ENCODE assay signal across 8 cellular contexts in the genomic region with DNA sequence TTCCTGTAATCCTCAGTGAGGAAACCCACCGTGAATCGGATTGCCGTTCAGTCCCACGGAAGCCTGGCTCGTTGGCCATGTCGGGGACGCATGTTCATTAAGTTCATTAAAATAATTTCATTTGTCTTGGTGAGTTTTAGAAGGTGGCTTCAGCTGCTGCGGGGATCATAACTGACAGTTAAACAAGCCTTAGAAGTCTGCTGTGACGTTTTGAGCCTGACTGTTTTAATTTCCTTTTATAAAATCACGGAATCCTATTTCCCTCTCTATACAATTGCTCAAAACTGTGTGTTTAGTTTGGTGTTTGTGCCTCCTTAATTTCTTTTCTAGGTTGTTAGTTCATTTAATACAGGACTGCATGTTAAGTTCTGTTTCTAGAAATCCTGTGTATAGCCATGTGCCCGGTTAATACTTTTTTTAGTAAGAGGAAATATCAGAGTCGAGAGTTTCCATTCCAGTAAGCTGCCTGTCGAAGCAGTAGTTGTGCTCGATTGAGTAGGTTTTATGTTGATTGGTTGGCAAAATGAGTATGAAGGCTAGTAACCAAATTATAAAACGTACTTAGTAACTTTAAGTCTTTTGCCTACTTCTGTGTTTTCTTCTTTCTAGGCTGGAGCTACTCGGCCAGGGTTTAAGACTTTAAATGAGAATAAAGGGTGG. TPM values are rescaled to one million over a fixed set of nuclear protein-coding genes. Genes with fewer than 3 reads are reported as not detected.
DNase-seq lines count a peak whose midpoint lies in the region; ATAC-seq, FAIRE-seq and TF ChIP-seq lines count a peak whose summit lies in the region.

No MANE protein-coding gene starts in this region.

- WGBS in iPS DF 6.9 (ENCODE audit: insufficient coverage, insufficient read length): no CpG with 5 or more reads among the region's 16 CpGs

- peak overlapping the region; percentile 96 to 98 (median 98) for H3K9ac ChIP-seq in skeletal muscle tissue (ENCODE audit: low read depth in 1 of 3, low read length in 3 of 3)

- no peak for TF ChIP-seq POLR2A in GM12892 (IDR thresholded peaks at IDR 0.05; ENCODE audit: low read depth, low read length)

- H3K27me3 ChIP-seq in iPS DF 6.9 (ENCODE audit: control insufficient read depth, insufficient read depth, low read length) (no peaks in the 10 kb centered on the region), skeletal muscle tissue (ENCODE audit: control insufficient read depth in 3 of 3, insufficient read depth in 3 of 3, low read length in 3 of 3) (no peaks in the 10 kb centered on the region)

- no peaks in the 10 kb centered on the region; the same call in 1 of the 2 replicates for H3K4me1 ChIP-seq in iPS DF 6.9 (ENCODE audit: control insufficient read depth, insufficient read depth, low read length)
- H3K4me1 ChIP-seq in skeletal muscle tissue (ENCODE audit: control insufficient read depth in 3 of 3, insufficient read depth in 3 of 3, low read length in 3 of 3): peaks cover 7 to 13% (median 10%) of the 10 kb centered on the region in 3 donors

- DNase-seq in EL (peak; percentile 6), iPS DF 6.9 (ENCODE audit: low read depth, low spot score) (no peak), GF-D8 (lab: John Stamatoyannopoulos, UW) (no peak), GM12892 (ENCODE audit: insufficient read length) (no peak)
- no peak for DNase-seq in activated naive CD4-positive, alpha-beta T cell treated with anti-CD3 and anti-CD28 coated beads, Interleukin-2, amount 50 U/mL, for 72 hours (ENCODE audit: low spot score in 2 of 2)
- DNase-seq in stimulated activated CD4-positive, alpha-beta T cell treated with anti-CD3 and anti-CD28 coated beads, Interleukin-12 subunit alpha, Interleukin-12 subunit beta, amount 100 ng/mL, for 4 hours: no peak

- H3K9me3 ChIP-seq in iPS DF 6.9 (ENCODE audit: control insufficient read depth, insufficient read depth, low read length) (no peaks in the 10 kb centered on the region), skeletal muscle tissue (ENCODE audit: control insufficient read depth in 3 of 3, low read length in 3 of 3) (no peaks in the 10 kb centered on the region)

- peaks cover 6 to 19% of the 10 kb centered on the region in 2 donors for H3K36me3 Mint-ChIP-seq in activated naive CD4-positive, alpha-beta T cell treated with anti-CD3 and anti-CD28 coated beads, Interleukin-2, amount 50 U/mL, for 72 hours

- H3K9me3 Mint-ChIP-seq in activated naive CD4-positive, alpha-beta T cell treated with anti-CD3 and anti-CD28 coated beads, Interleukin-2, amount 50 U/mL, for 72 hours: peaks cover 0 to 3% of the 10 kb centered on the region in 2 donors

- no peak for FAIRE-seq in GM12892 (lab: Jason Lieb, UNC)

- ATAC-seq in HG03460 (IDR thresholded peaks at IDR 0.05; ENCODE audit: unreplicated experiment): peak; percentile 1
- no peak for ATAC-seq in activated naive CD4-positive, alpha-beta T cell treated with anti-CD3 and anti-CD28 coated beads, Interleukin-2, amount 50 U/mL, for 72 hours

- peak overlapping the region; percentile 96 to 97 for H3K27ac Mint-ChIP-seq in activated naive CD4-positive, alpha-beta T cell treated with anti-CD3 and anti-CD28 coated beads, Interleukin-2, amount 50 U/mL, for 72 hours

- peak overlapping the region; percentile 96 for H3K4me3 ChIP-seq in iPS DF 6.9 (ENCODE audit: low read length)
- peak overlapping the region; percentile 90 to 97 (median 93) for H3K4me3 ChIP-seq in skeletal muscle tissue (ENCODE audit: low read length in 3 of 3)

- no peak overlapping the region for H3K27ac ChIP-seq in iPS DF 6.9 (ENCODE audit: low read length)
- peak overlapping the region; percentile 98 for H3K27ac ChIP-seq in skeletal muscle tissue (ENCODE audit: low read depth, low read length)

- H3K36me3 ChIP-seq in iPS DF 6.9 (ENCODE audit: control insufficient read depth, insufficient read depth, low read length): no peaks in the 10 kb centered on the region
- H3K36me3 ChIP-seq in skeletal muscle tissue (ENCODE audit: control insufficient read depth in 3 of 3, insufficient read depth in 3 of 3, low read length in 3 of 3): peaks cover 0 to 4% (median 3%) of the 10 kb centered on the region in 3 donors

RNA-seq across cellular contexts. Expression of a gene that starts 0.7 kb away (rescaled TPM):
- 10 to 100 TPM; 48.6 to 54.6 TPM for total RNA-seq in activated naive CD4-positive, alpha-beta T cell treated with anti-CD3 and anti-CD28 coated beads, Interleukin-2, amount 50 U/mL, for 72 hours
- 32.4 TPM for total RNA-seq in skeletal muscle tissue
- 43.0 TPM for polyA plus RNA-seq in GM12892 (2012; ENCODE audit: missing spikeins)

RNA-seq across cellular contexts. Expression of a gene that starts 52.7 kb away (rescaled TPM):
- total RNA-seq in activated naive CD4-positive, alpha-beta T cell treated with anti-CD3 and anti-CD28 coated beads, Interleukin-2, amount 50 U/mL, for 72 hours: 10 to 100 TPM in 1 of 2 donors, 1 to 10 TPM in 1; 5.7 to 14.0 TPM
- 3.7 TPM for total RNA-seq in skeletal muscle tissue
- 17.3 TPM for polyA plus RNA-seq in GM12892 (2012; ENCODE audit: missing spikeins)
